ENCODE assay signal across 1 cellular context in genomic region chr5:171453056-171453725, GRCh38.
TF ChIP-seq lines count a peak whose summit lies in the region.

No MANE protein-coding gene starts in this region.

TF ChIP-seq in H1, 55 proteins besides CTCF, POLR2A, EP300 and RAD21:
- TF ChIP-seq BCL11A (IDR thresholded peaks at IDR 0.05; ENCODE audit: low read depth in 2 of 2, low read length in 2 of 2) (no peak), TAF1 (IDR thresholded peaks at IDR 0.05; ENCODE audit: low read depth, low read length) (no peak), CBX5 (IDR thresholded peaks at IDR 0.05; ENCODE audit: low read depth, low read length) (no peak), MAX (IDR thresholded peaks at IDR 0.05) (no peak), CHD2 (IDR thresholded peaks at IDR 0.05; ENCODE audit: low read length) (no peak), SIN3A (conservative IDR thresholded peaks at IDR 0.05 in 1 of 2, IDR thresholded peaks at IDR 0.05 in 1 of 2; ENCODE audit: low read depth in 1 of 2, low read length in 2 of 2) (no peak), CREB1 (IDR thresholded peaks at IDR 0.05) (no peak), KDM5A (IDR thresholded peaks at IDR 0.05; ENCODE audit: low read length) (no peak), POLR2AphosphoS5 (IDR thresholded peaks at IDR 0.05; ENCODE audit: low read depth, low read length) (no peak), FOSL1 (IDR thresholded peaks at IDR 0.05; ENCODE audit: insufficient read depth, low read depth, low read length) (no peak), TEAD4 (IDR thresholded peaks at IDR 0.05; ENCODE audit: low read depth, low read length) (no peak), SRF (IDR thresholded peaks at IDR 0.05; ENCODE audit: low read depth, low read length) (no peak)
TF ChIP-seq in H1: peak in this region for 0.
